ENCODE assay signal across 8 cellular contexts in genomic region chr20:35601021-35601973, GRCh38. TPM values are rescaled to one million over a fixed set of nuclear protein-coding genes. Genes with fewer than 3 reads are reported as not detected.
A peak's percentile ranks its signal among the peaks of the same experiment; 100 is the strongest.
DNase-seq lines count a peak whose midpoint lies in the region; ATAC-seq and TF ChIP-seq lines count a peak whose summit lies in the region.

No MANE protein-coding gene starts in this region.

- intact Hi-C loops in colonic mucosa (cut with DNase I), result no loop called here

- no peaks in the 10 kb centered on the region for H3K27me3 ChIP-seq in colonic mucosa
- no peaks in the 10 kb centered on the region for H3K27me3 ChIP-seq in liver (ENCODE audit: control insufficient read depth in 4 of 4, insufficient read depth in 4 of 4, low read length in 3 of 4)

- ATAC-seq in GM19397 (IDR thresholded peaks at IDR 0.05; ENCODE audit: unreplicated experiment), result no peak
- no peak for ATAC-seq in GM21737 (IDR thresholded peaks at IDR 0.05; ENCODE audit: unreplicated experiment)

- in situ Hi-C loops in GM13977 (cut with MboI; ENCODE audit: low pct_unique_long_range_greater_than_20kb, low sequenced_read_pairs, unreplicated experiment), result no loop called here

- H3K27ac ChIP-seq in colonic mucosa (no peak overlapping the region), liver (ENCODE audit: low read depth in 1 of 2, low read length in 2 of 2) (no peak overlapping the region)

- 2% methylated on average over 102 of the region's 102 CpGs for WGBS in liver

- TF ChIP-seq CTCF in GM13977 (IDR thresholded peaks at IDR 0.05; ENCODE audit: extremely low read depth, insufficient read depth, missing control alignments) (peak; percentile 74), colonic mucosa (IDR thresholded peaks at IDR 0.05) (peak; percentile 30), liver (IDR thresholded peaks at IDR 0.05; ENCODE audit: low read depth, low read length, missing input control) (peak; percentile 35)

- H3K4me3 ChIP-seq in colonic mucosa (peak overlapping the region; percentile 29), liver (ENCODE audit: low read depth in 1 of 3, low read length in 3 of 3) (peak overlapping the region; percentile 15 to 47 (median 29))

- H3K9me3 ChIP-seq in colonic mucosa, result no peaks in the 10 kb centered on the region
- no peaks in the 10 kb centered on the region for H3K9me3 ChIP-seq in liver (ENCODE audit: control insufficient read depth in 4 of 4, low read length in 3 of 4)

- no peaks in the 10 kb centered on the region for H3K4me1 ChIP-seq in colonic mucosa
- H3K4me1 ChIP-seq in liver (ENCODE audit: control insufficient read depth in 4 of 4, insufficient read depth in 4 of 4, low read length in 3 of 4), result peaks cover 7 to 14% (median 13%) of the 10 kb centered on the region in 4 donors

- H3K36me3 ChIP-seq in colonic mucosa, result no peaks in the 10 kb centered on the region
- no peaks in the 10 kb centered on the region for H3K36me3 ChIP-seq in liver (ENCODE audit: control insufficient read depth in 4 of 4, insufficient read depth in 3 of 4, low read depth in 1 of 4, low read length in 3 of 4)

- TF ChIP-seq RAD21 in liver (IDR thresholded peaks at IDR 0.05), result peak; percentile 71 to 74

- DNase-seq in GM13977 (ENCODE audit: low spot score), result peak; percentile 86
- peak; percentile 75 to 84 for DNase-seq in NCI-H1930 (lab: John Stamatoyannopoulos, UW)
- peak; percentile 76 to 79 for DNase-seq in activated CD4-positive, alpha-beta T cell treated with anti-CD3 and anti-CD28 coated beads for 4 hours
- DNase-seq in colonic mucosa, result peak; percentile 83
- DNase-seq in stimulated activated CD4-positive, alpha-beta T cell treated with anti-CD3 and anti-CD28 coated beads, Interleukin-2, amount 100 ng/mL, for 48 hours, result peak; percentile 68 to 69

- peak overlapping the region; percentile 55 to 72 for H3K9ac ChIP-seq in colonic mucosa (ENCODE audit: low read depth in 2 of 2, low read length in 2 of 2)
- H3K9ac ChIP-seq in liver (ENCODE audit: low read depth in 1 of 2, low read length in 2 of 2), result peak overlapping the region in 1 of 2 donors; percentile 3

TF ChIP-seq in liver, 16 proteins besides CTCF, POLR2A, EP300 and RAD21:
- TF ChIP-seq TAF1 (conservative IDR thresholded peaks at IDR 0.05) (no peak), MAX (IDR thresholded peaks at IDR 0.05) (no peak), FOXA2 (IDR thresholded peaks at IDR 0.05) (no peak), EGR1 (IDR thresholded peaks at IDR 0.05; ENCODE audit: low read depth in 2 of 2) (no peak), ATF3 (IDR thresholded peaks at IDR 0.05) (no peak), HNF4A (conservative IDR thresholded peaks at IDR 0.05) (no peak), JUND (IDR thresholded peaks at IDR 0.05) (no peak), RXRA (IDR thresholded peaks at IDR 0.05) (no peak)
TF ChIP-seq in liver: peak in this region for 0.

RNA-seq across cellular contexts. Expression of gene SPAG4, which starts 14.3 kb away (rescaled TPM):
- total RNA-seq in colonic mucosa (1 to 10 TPM; 5.7 to 8.6 TPM), liver (1 to 10 TPM; 3.3 to 3.5 TPM)
- polyA plus RNA-seq in liver, result 1 to 10 TPM; 2.1 to 4.6 TPM

RNA-seq across cellular contexts. Expression of gene ERGIC3, which starts 59.4 kb away (rescaled TPM):
- total RNA-seq in colonic mucosa, result 100 to 1,000 TPM; 233 to 270 TPM
- 100 to 1,000 TPM; 110 to 167 TPM for total RNA-seq in liver
- 100 to 1,000 TPM; 115 to 124 TPM for polyA plus RNA-seq in liver
